ENCODE assay signal across 25 cellular contexts in the genomic region with DNA sequence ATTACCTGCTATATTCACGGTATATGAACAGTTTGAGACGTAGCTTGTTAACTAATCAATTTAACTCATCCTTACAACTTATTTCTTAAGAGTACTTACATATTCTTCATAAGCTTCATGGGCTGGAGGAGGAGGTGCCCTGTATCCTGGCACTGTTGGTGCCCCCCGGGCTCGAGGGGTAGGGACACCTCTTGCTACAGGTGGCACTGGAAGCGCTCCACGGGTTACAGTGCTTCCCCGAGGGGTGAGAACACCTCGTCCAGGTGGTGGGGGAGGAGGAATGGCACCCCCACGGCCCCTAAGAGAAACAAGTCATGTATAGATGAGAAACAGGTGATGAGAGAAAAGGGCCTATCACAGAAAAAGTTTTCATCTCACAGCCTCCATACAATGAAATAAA.
"Had no signal": no experiment of that assay in that cellular context is flagged by ENCODE, and none has a peak within 500 bp of the region (broad histone marks: within the 10 kb centered on the region; RNA-seq: fewer than 3 reads in every experiment).

No MANE protein-coding gene starts in this region.

- H3K27ac ChIP-seq: ovary, parathyroid adenoma, psoas muscle, stomach, thoracic aorta, thyroid gland, tibial nerve, upper lobe of left lung, uterus had no signal

- ATAC-seq: naive thymus-derived CD8-positive, alpha-beta T cell; natural killer cell treated with Interleukin-12 subunit alpha and Interleukin-12 subunit beta and Interleukin-15 and Interleukin-18, amount 100 ng/mL, for 72 hours; psoas muscle; right cardiac atrium; sciatic nerve; stimulated activated effector memory CD8-positive, alpha-beta T cell treated with anti-CD3 and anti-CD28 coated beads, Interleukin-12 subunit alpha, Interleukin-12 subunit beta, amount 100 ng/mL, for 72 hours; stimulated activated naive B cell treated with anti-CD40 and anti-IgM and Interleukin-4, amounts not matched to agents 10 μg/mL and 1 μg/mL and 100 μg/mL, for 72 hours had no signal

- H3K9me3 ChIP-seq: ovary, psoas muscle, stomach, thoracic aorta, thyroid gland, tibial nerve, upper lobe of left lung, uterus had no signal

- H3K27me3 ChIP-seq: ovary, stomach, thyroid gland, tibial nerve, upper lobe of left lung, uterus had no signal

- H3K4me1 ChIP-seq: parathyroid adenoma, psoas muscle, stomach, thyroid gland, tibial nerve, uterus had no signal

- H3K9ac ChIP-seq: parathyroid adenoma had no signal

- DNase-seq: naive B cell; naive thymus-derived CD8-positive, alpha-beta T cell; nephron progenitor cell; occipital lobe; ovary; psoas muscle; small intestine; stimulated activated CD4-positive, alpha-beta T cell treated with anti-CD3 and anti-CD28 coated beads, Interleukin-15, amount 100 ng/mL, for 24 hours; stimulated activated CD4-positive, alpha-beta T cell treated with anti-CD3 and anti-CD28 coated beads, Interleukin-2, amount 100 ng/mL, for 24 hours; stimulated activated CD4-positive, alpha-beta T cell treated with anti-CD3 and anti-CD28 coated beads, Interleukin-2, amount 100 ng/mL, for 48 hours; stimulated activated CD4-positive, alpha-beta T cell treated with anti-CD3 and anti-CD28 coated beads, Interleukin-4, amount 100 ng/mL, for 24 hours; stimulated activated naive B cell treated with anti-CD40 and anti-IgM and Interleukin-4, amounts not matched to agents 10 μg/mL and 1 μg/mL and 100 μg/mL, for 72 hours; stimulated activated naive CD4-positive, alpha-beta T cell treated with Interleukin-2 at 50 U/mL for 16 hours; stomach; thyroid gland; trophoblast cell; uterus had no signal

- FAIRE-seq: small intestine had no signal

- H3K36me3 ChIP-seq: ovary, stomach, thoracic aorta, thyroid gland, tibial nerve, upper lobe of left lung, uterus had no signal

- H3K4me3 ChIP-seq: ovary, psoas muscle, stomach, thoracic aorta, thyroid gland, tibial nerve, upper lobe of left lung, uterus had no signal

- H2AFZ ChIP-seq: parathyroid adenoma had no signal
